Comparison of ENCODE assay signal across 8 cellular contexts in the genomic region with DNA sequence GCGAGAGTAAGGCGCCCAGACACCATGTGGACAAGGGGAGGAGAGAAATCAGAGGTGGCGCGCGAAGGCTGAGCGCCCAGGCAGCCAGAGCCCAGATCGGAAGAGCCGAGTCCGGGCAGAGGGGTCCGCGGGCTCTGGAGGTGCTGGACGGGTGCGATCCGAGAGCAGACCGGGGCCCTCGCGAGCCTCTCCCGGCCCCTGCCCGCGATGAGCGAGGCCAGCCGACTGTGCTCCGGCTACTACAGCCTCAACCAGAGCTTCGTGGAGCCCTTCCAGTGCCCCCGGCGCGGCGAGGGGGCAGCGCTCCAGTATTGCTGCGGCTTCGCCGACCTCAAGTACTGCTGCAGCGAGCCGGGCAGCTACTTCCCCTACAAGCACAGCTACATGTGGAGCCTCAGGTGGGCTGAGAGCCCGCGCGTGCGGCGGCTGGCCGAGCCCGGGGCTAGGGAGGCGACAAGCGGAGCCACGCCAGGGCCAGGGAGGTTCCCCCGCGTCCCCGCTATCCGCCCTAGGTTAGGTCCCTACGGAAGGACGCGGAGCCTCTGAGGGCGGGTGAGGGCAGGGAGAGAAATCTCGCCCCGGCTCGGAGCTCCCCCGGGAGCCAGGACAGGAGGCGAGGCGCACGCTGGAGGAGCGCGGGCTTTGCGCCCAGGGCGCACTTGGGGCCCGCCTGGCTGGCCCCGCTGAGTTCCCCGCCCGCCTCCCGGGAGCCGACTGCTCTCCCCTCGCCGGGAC. TPM values are rescaled to one million over a fixed set of nuclear protein-coding genes. Genes with fewer than 3 reads are reported as not detected.
A peak's percentile ranks its signal among the peaks of the same experiment; 100 is the strongest.
DNase-seq lines count a peak whose midpoint lies in the region; ATAC-seq and TF ChIP-seq lines count a peak whose summit lies in the region.

TSS of gene SHISAL2B (plus strand) at position 87 of the 735 bp plus-strand sequence. CDS start at position 208, 121 bp downstream.

- CTCF ChIA-PET in OCI-LY7 (lab: Charles Lee; ENCODE audit: unreplicated experiment): no interaction called here

- peak; percentile 71 for ATAC-seq in activated naive CD8-positive, alpha-beta T cell treated with anti-CD3 and anti-CD28 coated beads, Interleukin-2, amount 10 ng/mL, durations not matched to agents 7 days and 5 days (ENCODE audit: low read depth)
- ATAC-seq in thoracic aorta (ENCODE audit: insufficient number of reproducible peaks, low FRiP score, low read depth): no peak

- H3K4me3 Mint-ChIP-seq in activated naive CD8-positive, alpha-beta T cell treated with anti-CD3 and anti-CD28 coated beads, Interleukin-2, amount 10 ng/mL, durations not matched to agents 7 days and 5 days: peak within 1 kb of the TSS; percentile 65

- H3K4me2 ChIP-seq in OCI-LY7 (ENCODE audit: low read length): no peak within 1 kb of the TSS

- DNase-seq in EH (ENCODE audit: low read depth): peak; percentile 21
- peak; percentile 13 for DNase-seq in HuH-7.5 (ENCODE audit: low spot score)
- DNase-seq in activated naive CD8-positive, alpha-beta T cell treated with anti-CD3 and anti-CD28 coated beads, Interleukin-2, amount 10 ng/mL, durations not matched to agents 7 days and 5 days: peak; percentile 33
- DNase-seq in iPS-NIHi11 (ENCODE audit: low spot score): peak; percentile 81
- no peak for DNase-seq in thoracic aorta (ENCODE audit: low spot score)
- no peak for DNase-seq in HT-29 (ENCODE audit: low spot score)
- no peak for DNase-seq in C1 segment of cervical spinal cord (lab: John Stamatoyannopoulos, UW)
- no peak for DNase-seq in OCI-LY7 (ENCODE audit: low spot score)

- H3K4me1 Mint-ChIP-seq in activated naive CD8-positive, alpha-beta T cell treated with anti-CD3 and anti-CD28 coated beads, Interleukin-2, amount 10 ng/mL, durations not matched to agents 7 days and 5 days: peaks cover 6% of the 10 kb centered on the region

- H3K4me3 ChIP-seq in thoracic aorta: peak within 1 kb of the TSS; percentile 59
- no peak within 1 kb of the TSS for H3K4me3 ChIP-seq in OCI-LY7 (ENCODE audit: low read depth, low read length, poor library complexity, severe bottlenecking)

- H3K27me3 Mint-ChIP-seq in activated naive CD8-positive, alpha-beta T cell treated with anti-CD3 and anti-CD28 coated beads, Interleukin-2, amount 10 ng/mL, durations not matched to agents 7 days and 5 days: peaks cover 55% of the 10 kb centered on the region

- H3K9me3 ChIP-seq in thoracic aorta (no peaks in the 10 kb centered on the region), OCI-LY7 (ENCODE audit: low read length) (0 out of 2 replicates have a peak, but pooled peaks cover 3% of the 10 kb centered on the region)

- H3K27ac Mint-ChIP-seq in activated naive CD8-positive, alpha-beta T cell treated with anti-CD3 and anti-CD28 coated beads, Interleukin-2, amount 10 ng/mL, durations not matched to agents 7 days and 5 days: no peak within 1 kb of the TSS

- H3K9me3 Mint-ChIP-seq in activated naive CD8-positive, alpha-beta T cell treated with anti-CD3 and anti-CD28 coated beads, Interleukin-2, amount 10 ng/mL, durations not matched to agents 7 days and 5 days: no peaks in the 10 kb centered on the region

- H3K36me3 ChIP-seq in thoracic aorta: no peaks in the 10 kb centered on the region
- H3K36me3 ChIP-seq in OCI-LY7 (ENCODE audit: insufficient read depth, low read length): no peaks in the 10 kb centered on the region

- H3K4me1 ChIP-seq in thoracic aorta (ENCODE audit: control insufficient read depth in 1 of 2, low read depth in 2 of 2) (peaks cover 0 to 5% of the 10 kb centered on the region in 2 donors), OCI-LY7 (ENCODE audit: insufficient read depth, low read length, poor library complexity, severe bottlenecking) (no peaks in the 10 kb centered on the region)

- BruUV-seq in OCI-LY7 (replicated peaks; lab: Mats Ljungman, UMichigan): no TSS peak

- POLR2A ChIA-PET in activated naive CD8-positive, alpha-beta T cell treated with anti-CD3 and anti-CD28 coated beads, Interleukin-2, amount 10 ng/mL, durations not matched to agents 7 days and 5 days (lab: Charles Lee): no interaction called here
- POLR2A ChIA-PET in OCI-LY7 (lab: Charles Lee): no interaction called here

- no peaks in the 10 kb centered on the region for H4K20me1 ChIP-seq in OCI-LY7 (ENCODE audit: insufficient read depth, low read length)

- H3K27me3 ChIP-seq in thoracic aorta (replicated peaks; ENCODE audit: insufficient read depth): no peaks in the 10 kb centered on the region

- H2AFZ ChIP-seq in OCI-LY7 (ENCODE audit: low read length): no peak within 1 kb of the TSS

- intact Hi-C loops in OCI-LY7 (cut with micrococcal nuclease; ENCODE audit: unreplicated experiment): no loop called here

- no peak for TF ChIP-seq CTCF in thoracic aorta (IDR thresholded peaks at IDR 0.05)
- no peak for TF ChIP-seq CTCF in OCI-LY7 (conservative IDR thresholded peaks at IDR 0.05; ENCODE audit: low read length)

- no peak within 1 kb of the TSS for H3K27ac ChIP-seq in thoracic aorta
- no peak within 1 kb of the TSS for H3K27ac ChIP-seq in OCI-LY7 (ENCODE audit: low read depth, low read length, poor library complexity, severe bottlenecking)

- no peaks in the 10 kb centered on the region for H3K9me2 ChIP-seq in OCI-LY7 (ENCODE audit: insufficient read depth, low read length)

- no peaks in the 10 kb centered on the region for H3K36me3 Mint-ChIP-seq in activated naive CD8-positive, alpha-beta T cell treated with anti-CD3 and anti-CD28 coated beads, Interleukin-2, amount 10 ng/mL, durations not matched to agents 7 days and 5 days

- H3K79me2 ChIP-seq in OCI-LY7 (ENCODE audit: insufficient read depth, low read depth, low read length): no peaks in the 10 kb centered on the region

RNA-seq across cellular contexts. Expression of gene SHISAL2B, which starts in this region (rescaled TPM):
- not detected for total RNA-seq in activated naive CD8-positive, alpha-beta T cell treated with anti-CD3 and anti-CD28 coated beads, Interleukin-2, amount 10 ng/mL, durations not matched to agents 7 days and 5 days
- total RNA-seq in thoracic aorta (not detected), OCI-LY7 (2022) (not detected in 2 replicates)
- not detected in 2 replicates for total RNA-seq in HT-29 (2014; rRNA removed; shearing (Covaris generic))
- total RNA-seq in OCI-LY7 (2014; rRNA removed; shearing (Covaris generic)): not detected in 2 replicates

Comparison
In these comparisons a context has a peak if more than half of its experiments do, and no peak if none do; other contexts are left out.
1. Peak in DNase-seq and ATAC-seq in activated naive CD8-positive, alpha-beta T cell treated with anti-CD3 and anti-CD28 coated beads, Interleukin-2, amount 10 ng/mL, durations not matched to agents 7 days and 5 days; RNA of the gene not detected or under 1 TPM.
2. DNase-seq: peak in EH (single experiment), HuH-7.5 (single experiment) and iPS-NIHi11 (single experiment); none in thoracic aorta (single experiment), HT-29 (single experiment), C1 segment of cervical spinal cord (0 of 14) and OCI-LY7 (single experiment).